ENCODE assay signal across 25 cellular contexts in the genomic region with DNA sequence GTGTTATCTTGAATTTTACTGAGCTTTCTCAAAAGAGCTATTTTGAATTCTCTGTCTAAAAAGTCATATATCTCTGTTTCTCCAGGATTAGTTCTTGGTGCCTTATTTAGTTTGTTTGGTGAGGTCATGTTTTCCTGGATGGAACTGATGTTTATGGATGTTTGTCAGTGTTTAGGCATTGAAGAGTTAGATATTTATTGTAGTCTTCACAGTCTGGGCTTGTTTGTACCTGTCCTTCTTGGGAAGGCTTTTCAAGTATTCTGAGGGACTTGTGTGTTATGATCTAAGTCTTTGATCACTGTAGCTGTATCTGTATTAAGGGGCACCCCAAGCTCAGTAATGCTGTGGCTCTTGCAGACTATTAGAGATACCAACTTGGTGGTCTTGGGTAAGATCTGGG.
"Had no signal": no experiment of that assay in that cellular context is flagged by ENCODE, and none has a peak within 500 bp of the region (broad histone marks: within the 10 kb centered on the region; RNA-seq: fewer than 3 reads in every experiment).

No MANE protein-coding gene starts in this region.

- H3K27me3 Mint-ChIP-seq: naive B cell, type B pancreatic cell had no signal

- H3K9me3 Mint-ChIP-seq: naive B cell; stimulated activated effector memory CD8-positive, alpha-beta T cell treated with anti-CD3 and anti-CD28 coated beads, Interleukin-12 subunit alpha, Interleukin-12 subunit beta, amount 100 ng/mL, for 72 hours; type B pancreatic cell had no signal

- H3K79me2 ChIP-seq: hepatocyte had no signal

- H3K36me3 Mint-ChIP-seq: stimulated activated effector memory CD8-positive, alpha-beta T cell treated with anti-CD3 and anti-CD28 coated beads, Interleukin-12 subunit alpha, Interleukin-12 subunit beta, amount 100 ng/mL, for 72 hours; type B pancreatic cell had no signal

- ATAC-seq: left colon; left ventricle myocardium superior; pancreas; stimulated activated effector memory CD8-positive, alpha-beta T cell treated with anti-CD3 and anti-CD28 coated beads, Interleukin-12 subunit alpha, Interleukin-12 subunit beta, amount 100 ng/mL, for 72 hours; stimulated activated naive CD8-positive, alpha-beta T cell treated with anti-CD3 and anti-CD28 coated beads, Interleukin-15, Interleukin-2, amounts not matched to agents 100 U/mL and 50 U/mL, for 24 hours had no signal

- H3K27me3 ChIP-seq: dorsolateral prefrontal cortex, esophagus squamous epithelium, hepatocyte, pancreas, right lobe of liver, suprapubic skin, thyroid gland had no signal

- H3K36me3 ChIP-seq: pancreas, prostate gland, right lobe of liver, suprapubic skin, thyroid gland had no signal

- H3K4me1 ChIP-seq: pancreas, prostate gland, right lobe of liver, suprapubic skin, thyroid gland had no signal

- DNase-seq: cortex of kidney; dorsolateral prefrontal cortex; effector CD8-positive, alpha-beta T cell; esophagus squamous epithelium; foreskin fibroblast; head of caudate nucleus; left colon; left ventricle myocardium superior; mesendoderm; naive B cell; occipital lobe; pancreas; right lobe of liver; stimulated activated CD4-positive, alpha-beta T cell treated with anti-CD3 and anti-CD28 coated beads, Interleukin-4, amount 100 ng/mL, for 1 hour; stimulated activated CD8-positive, alpha-beta memory T cell treated with anti-CD3 and anti-CD28 coated beads, Interleukin-4, amount 100 ng/mL, for 48 hours; stimulated activated naive CD8-positive, alpha-beta T cell treated with anti-CD3 and anti-CD28 coated beads, Interleukin-15, Interleukin-2, amounts not matched to agents 100 U/mL and 50 U/mL, for 24 hours; thyroid gland had no signal

- H3K4me2 ChIP-seq: hepatocyte had no signal

- H3K27ac ChIP-seq: dorsolateral prefrontal cortex, esophagus squamous epithelium, hepatocyte, pancreas, prostate gland, right lobe of liver, suprapubic skin, thyroid gland had no signal

- H3K9me3 ChIP-seq: esophagus squamous epithelium, pancreas, prostate gland, right lobe of liver, suprapubic skin, thyroid gland had no signal

- H3K4me1 Mint-ChIP-seq: stimulated activated effector memory CD8-positive, alpha-beta T cell treated with anti-CD3 and anti-CD28 coated beads, Interleukin-12 subunit alpha, Interleukin-12 subunit beta, amount 100 ng/mL, for 72 hours had no signal

- H3K4me3 Mint-ChIP-seq: nephron; stimulated activated effector memory CD8-positive, alpha-beta T cell treated with anti-CD3 and anti-CD28 coated beads, Interleukin-12 subunit alpha, Interleukin-12 subunit beta, amount 100 ng/mL, for 72 hours; type B pancreatic cell had no signal

- H3K27ac Mint-ChIP-seq: nephron, type B pancreatic cell had no signal

- FAIRE-seq: pancreas, urothelium cell line had no signal

- H3K4me3 ChIP-seq: dorsolateral prefrontal cortex, esophagus squamous epithelium, hepatocyte, lung, pancreas, prostate gland, right lobe of liver, suprapubic skin, thyroid gland had no signal

- H2AFZ ChIP-seq: hepatocyte had no signal
